ENCODE assay signal across 9 cellular contexts in the genomic region with DNA sequence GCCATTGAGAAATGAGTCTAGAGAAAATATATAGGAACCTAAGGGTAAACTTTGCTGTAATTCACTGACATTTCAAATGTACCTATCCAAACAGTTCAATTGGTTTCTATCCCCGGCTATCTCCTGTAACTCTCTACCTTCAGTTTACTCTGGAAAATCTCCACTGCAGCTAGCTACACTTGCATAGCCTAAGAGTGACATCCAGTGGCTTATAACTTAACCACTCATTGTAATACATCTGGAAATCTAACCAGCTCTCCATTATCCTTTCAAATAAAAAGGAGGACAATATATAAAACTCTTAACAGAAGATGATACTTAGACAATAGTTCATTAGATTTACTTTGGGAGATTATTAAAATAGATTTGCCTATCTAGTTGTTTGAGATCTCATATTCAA. TPM values are rescaled to one million over a fixed set of nuclear protein-coding genes. Genes with fewer than 3 reads are reported as not detected.
DNase-seq lines count a peak whose midpoint lies in the region; ATAC-seq and TF ChIP-seq lines count a peak whose summit lies in the region.
"Had no signal": no experiment of that assay in that cellular context is flagged by ENCODE, and none has a peak within 500 bp of the region (broad histone marks: within the 10 kb centered on the region; RNA-seq: fewer than 3 reads in every experiment).

No MANE protein-coding gene starts in this region.

- no peaks in the 10 kb centered on the region; the same call in 1 of the 2 replicates for H3K27me3 ChIP-seq in GM06990 (replicated peaks; ENCODE audit: control insufficient read depth, insufficient read depth, low read length)
- H3K27me3 ChIP-seq in osteoblast (ENCODE audit: insufficient read depth, low read length): no peaks in the 10 kb centered on the region

- H3K4me2 ChIP-seq in osteoblast (ENCODE audit: insufficient read depth, low read length): peak overlapping the region; percentile 51

- H3K9me3 ChIP-seq in osteoblast (ENCODE audit: low read depth, low read length): no peaks in the 10 kb centered on the region

- no peaks in the 10 kb centered on the region for H4K20me1 ChIP-seq in osteoblast (ENCODE audit: insufficient read depth, low read length)

- TF ChIP-seq CTCF in GM06990 (IDR thresholded peaks at IDR 0.05; ENCODE audit: insufficient read depth, low read length, poor library complexity, severe bottlenecking): peak; percentile 15
- peak; percentile 74 for TF ChIP-seq CTCF in epithelial cell of proximal tubule (conservative IDR thresholded peaks at IDR 0.05; ENCODE audit: low read depth, low read length)
- TF ChIP-seq CTCF in osteoblast (IDR thresholded peaks at IDR 0.05; ENCODE audit: extremely low read depth, low read depth, low read length): peak; percentile 71

- DNase-seq in GM06990 (ENCODE audit: extremely low read depth, insufficient read length): no peak
- DNase-seq in NCI-H2171 treated with DMSO at 0.1 percent for 48 hours (lab: John Stamatoyannopoulos, UW): peak; percentile 38
- peak; percentile 16 for DNase-seq in epithelial cell of proximal tubule (ENCODE audit: low read depth)
- DNase-seq in osteoblast (ENCODE audit: insufficient read length, low spot score, missing footprints): no peak
- DNase-seq in cortex of kidney (lab: John Stamatoyannopoulos, UW): no peak
- no peak for DNase-seq in NCI-H748 (lab: John Stamatoyannopoulos, UW; ENCODE audit: unreplicated experiment)
- DNase-seq: retina had no signal

- H3K27ac ChIP-seq in osteoblast (ENCODE audit: low read depth, low read length): no peak overlapping the region

- ATAC-seq in GM21619 (IDR thresholded peaks at IDR 0.05; ENCODE audit: unreplicated experiment) (no peak), HG03460 (IDR thresholded peaks at IDR 0.05; ENCODE audit: unreplicated experiment) (no peak)

- H2AFZ ChIP-seq in osteoblast (ENCODE audit: low read length): no peak overlapping the region

- H3K36me3 ChIP-seq in GM06990 (ENCODE audit: control insufficient read depth, insufficient read depth, low read length) (no peaks in the 10 kb centered on the region), osteoblast (ENCODE audit: insufficient read depth, low read length) (no peaks in the 10 kb centered on the region)

- H3K4me1 ChIP-seq in osteoblast (ENCODE audit: insufficient read depth, low read length): peaks cover 18% of the 10 kb centered on the region

- H3K4me3 ChIP-seq in GM06990 (replicated peaks; ENCODE audit: low read depth, low read length) (no peak overlapping the region), epithelial cell of proximal tubule (ENCODE audit: low read depth, low read length) (no peak overlapping the region), osteoblast (ENCODE audit: insufficient read depth, low read length) (no peak overlapping the region)

- H3K79me2 ChIP-seq in osteoblast (ENCODE audit: insufficient read depth, low read length): no peaks in the 10 kb centered on the region

RNA-seq across cellular contexts. Expression of a gene that starts 35.3 kb away (rescaled TPM):
- total RNA-seq in epithelial cell of proximal tubule: 73.2 and 92.2 TPM in 2 replicates
- total RNA-seq in osteoblast: 10.9 and 14.7 TPM in 2 replicates

Comparison
In these comparisons a context has a peak if more than half of its experiments do, and no peak if none do; other contexts are left out.
1. DNase-seq: peak in NCI-H2171 treated with DMSO at 0.1 percent for 48 hours (single experiment) and epithelial cell of proximal tubule (single experiment); none in GM06990 (single experiment), osteoblast (single experiment), cortex of kidney (single experiment) and NCI-H748 (single experiment).
2. CTCF ChIP-seq: peak in every context shown above with its lines; median percentile 74 in epithelial cell of proximal tubule; 71 in osteoblast; 15 in GM06990.